In the genomic region with DNA sequence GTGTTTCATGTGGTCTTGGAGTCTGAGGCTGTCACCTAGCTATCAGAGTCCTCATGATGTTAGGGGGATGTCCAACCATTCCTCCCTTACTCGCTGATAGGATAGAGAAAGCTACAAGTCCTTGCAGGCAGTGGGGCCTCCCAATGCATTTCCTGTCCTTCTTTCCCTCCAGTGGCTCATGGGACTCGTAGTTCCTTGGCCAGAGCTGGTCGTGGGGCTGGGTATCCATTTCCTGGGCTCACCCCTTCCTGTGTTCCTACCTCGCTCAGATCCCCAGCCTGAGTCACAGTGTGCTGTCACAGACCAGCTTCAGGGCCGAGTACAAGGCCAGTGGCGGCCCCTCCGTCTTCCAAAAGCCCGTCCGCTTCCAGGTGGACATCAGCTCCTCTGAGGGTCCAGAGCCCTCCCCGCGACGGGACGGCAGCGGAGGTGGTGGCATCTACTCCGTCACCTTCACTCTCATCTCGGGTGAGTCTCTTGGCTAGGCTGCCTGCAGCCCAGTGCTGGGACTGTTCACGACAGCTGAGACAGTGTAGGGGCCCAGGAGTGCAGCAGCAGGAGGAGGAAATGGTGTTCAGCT, we compare ENCODE assay signal across 13 cellular contexts. TPM values are rescaled to one million over a fixed set of nuclear protein-coding genes. Genes with fewer than 3 reads are reported as not detected.
A peak's percentile ranks its signal among the peaks of the same experiment; 100 is the strongest.
DNase-seq lines count a peak whose midpoint lies in the region; ATAC-seq, FAIRE-seq and TF ChIP-seq lines count a peak whose summit lies in the region.
"Had no signal": no experiment of that assay in that cellular context is flagged by ENCODE, and none has a peak within 500 bp of the region (broad histone marks: within the 10 kb centered on the region; RNA-seq: fewer than 3 reads in every experiment).

No MANE protein-coding gene starts in this region.

- DNase-seq in GM12865 (ENCODE audit: low read depth) (peak; percentile 30), OCI-LY7 (ENCODE audit: low spot score) (no peak), H1 (ENCODE audit: low read depth in 1 of 2, low spot score in 2 of 2) (no peak), AG08395 (ENCODE audit: low spot score) (no peak)
- DNase-seq: GOT3 had no signal

- H3K4me3 ChIP-seq in GM12865 (ENCODE audit: low read depth, low read length) (no peak overlapping the region), OCI-LY7 (ENCODE audit: low read depth, low read length, poor library complexity, severe bottlenecking) (no peak overlapping the region), H1 (ENCODE audit: extremely low read depth in 1 of 4, insufficient read depth in 2 of 4, low read depth in 3 of 4, low read length in 4 of 4) (no peak overlapping the region)
- H3K4me3 ChIP-seq: smooth muscle cell, thoracic aorta, vagina had no signal

- H3K9me3 ChIP-seq in OCI-LY7 (ENCODE audit: low read length) (no peaks in the 10 kb centered on the region), H1 (ENCODE audit: insufficient read depth in 2 of 2, low read depth in 1 of 2, low read length in 1 of 2) (no peaks in the 10 kb centered on the region)
- H3K9me3 ChIP-seq: thoracic aorta, vagina had no signal

- H3K23me2 ChIP-seq in H1 (ENCODE audit: low read depth, low read length): peaks cover 2% of the 10 kb centered on the region; the same call in 1 of the 2 replicates

- no peak for ATAC-seq in HG03045 (IDR thresholded peaks at IDR 0.05; ENCODE audit: unreplicated experiment)
- ATAC-seq in GM21717 (IDR thresholded peaks at IDR 0.05; ENCODE audit: unreplicated experiment): no peak

- H2BK20ac ChIP-seq in H1 (ENCODE audit: low read length): no peak overlapping the region

- H2BK5ac ChIP-seq in H1 (ENCODE audit: low read depth, low read length): no peak overlapping the region

- no peak overlapping the region for H3K56ac ChIP-seq in H1 (replicated peaks; ENCODE audit: insufficient read length, low read depth, low read length)

- H3K79me2 ChIP-seq in OCI-LY7 (ENCODE audit: insufficient read depth, low read depth, low read length): no peaks in the 10 kb centered on the region
- no peaks in the 10 kb centered on the region for H3K79me2 ChIP-seq in H1 (ENCODE audit: control insufficient read depth in 1 of 2, insufficient read depth in 2 of 2, low read length in 2 of 2)

- H3K9me2 ChIP-seq in OCI-LY7 (ENCODE audit: insufficient read depth, low read length): no peaks in the 10 kb centered on the region

- H3K36me3 ChIP-seq in OCI-LY7 (ENCODE audit: insufficient read depth, low read length): peaks cover 44% of the 10 kb centered on the region
- H3K36me3 ChIP-seq in H1 (ENCODE audit: control insufficient read depth in 2 of 4, insufficient read depth in 4 of 4, low read length in 3 of 4): peaks cover 21 to 56% (median 42%) of the 10 kb centered on the region in 4 experiments
- H3K36me3 ChIP-seq: vagina had no signal

- H4K5ac ChIP-seq in H1 (ENCODE audit: insufficient read length, low read depth, low read length): no peak overlapping the region

- FAIRE-seq in H1 (lab: Jason Lieb, UNC): no peak

- H2BK12ac ChIP-seq in H1 (ENCODE audit: low read depth, low read length): no peak overlapping the region

- POLR2A ChIA-PET in OCI-LY7 (lab: Charles Lee) (interaction anchor here (0.7 kb wide), 1 partner anchor 55 kb away, joined by 3 read pairs; no protein-coding TSS in a partner anchor), H1 (lab: Charles Lee; ENCODE audit: partially characterized antibody) (interaction anchor here (0.7 to 1.8 kb wide), 12 partner anchors 8 to 101 kb away, joined by 3 to 6 read pairs (median 4); partner anchors contain the start of genes KMT5C, TMEM238 and UBE2S)

- H3K23ac ChIP-seq in H1 (ENCODE audit: insufficient read length): no peak overlapping the region

- H3K14ac ChIP-seq in H1 (ENCODE audit: insufficient read length): no peak overlapping the region

- no peak overlapping the region for H4K91ac ChIP-seq in H1 (replicated peaks; ENCODE audit: insufficient read length, low read length)

- H4K8ac ChIP-seq in H1 (ENCODE audit: extremely low read depth, insufficient read depth, low read length): no peak overlapping the region; the same call in none of the 2 replicates

- no peak overlapping the region for H3K4ac ChIP-seq in H1 (replicated peaks; ENCODE audit: insufficient read length, low read depth, low read length)

- H2AFZ ChIP-seq in OCI-LY7 (ENCODE audit: low read length): no peak overlapping the region
- H2AFZ ChIP-seq in H1 (ENCODE audit: low read length): no peak overlapping the region

- CTCF ChIA-PET in OCI-LY7 (lab: Charles Lee; ENCODE audit: unreplicated experiment): interaction anchor here (1.1 kb wide), 1 partner anchor 33 kb away, joined by 3 read pairs; no protein-coding TSS in a partner anchor
- CTCF ChIA-PET in H1 (lab: Charles Lee; ENCODE audit: partially characterized antibody): interaction anchor here (0.6 to 1.3 kb wide), 5 partner anchors 12 to 286 kb away, joined by 3 to 5 read pairs (median 3); no protein-coding TSS in a partner anchor

- H3K79me1 ChIP-seq in H1 (ENCODE audit: low read depth, low read length): no peaks in the 10 kb centered on the region; the same call in 1 of the 2 replicates

- no TSS peak for BruUV-seq in OCI-LY7 (replicated peaks; lab: Mats Ljungman, UMichigan)

- H3K27me3 ChIP-seq in H1 (replicated peaks in 1 of 4; ENCODE audit: control insufficient read depth in 3 of 4, extremely low read depth in 1 of 4, insufficient read depth in 3 of 4, low read length in 3 of 4): no peaks in the 10 kb centered on the region
- H3K27me3 ChIP-seq: vagina had no signal

- TF ChIP-seq POLR2A in H1 (IDR thresholded peaks at IDR 0.05; ENCODE audit: control extremely low read depth in 1 of 2, low read depth in 2 of 2, low read length in 2 of 2): no peak

- H3K4me2 ChIP-seq in OCI-LY7 (ENCODE audit: low read length): peak overlapping the region; percentile 66; the same call in 1 of the 2 replicates
- H3K4me2 ChIP-seq in H1 (ENCODE audit: insufficient read depth in 1 of 2, low read depth in 2 of 2, low read length in 2 of 2): no peak overlapping the region
- H3K4me2 ChIP-seq: smooth muscle cell had no signal

- H2AK5ac ChIP-seq in H1 (ENCODE audit: low read depth, low read length): no peak overlapping the region

- 0 out of 2 replicates have a peak overlapping the region, but pooled peaks have one; percentile 8 for H2BK15ac ChIP-seq in H1 (ENCODE audit: low read length)

- H3K4me1 ChIP-seq in OCI-LY7 (ENCODE audit: insufficient read depth, low read length, poor library complexity, severe bottlenecking) (peaks cover 70% of the 10 kb centered on the region), H1 (replicated peaks in 1 of 4; ENCODE audit: control insufficient read depth in 3 of 4, insufficient read depth in 4 of 4, low read length in 3 of 4) (peaks cover 0 to 8% (median 3%) of the 10 kb centered on the region in 4 experiments; a peak in 3 of 7 replicates)

- TF ChIP-seq EP300 in H1 (IDR thresholded peaks at IDR 0.05; ENCODE audit: borderline replicate concordance in 1 of 2, low read depth in 2 of 2, low read length in 2 of 2): no peak

- TF ChIP-seq CTCF in GM12865 (IDR thresholded peaks at IDR 0.05; ENCODE audit: insufficient read depth, low read depth, low read length, missing control alignments): no peak
- no peak for TF ChIP-seq CTCF in OCI-LY7 (conservative IDR thresholded peaks at IDR 0.05; ENCODE audit: low read length)
- no peak for TF ChIP-seq CTCF in H1 (IDR thresholded peaks at IDR 0.05; ENCODE audit: control extremely low read depth in 1 of 3, insufficient read depth in 1 of 3, low read depth in 1 of 3, low read length in 3 of 3)

- WGBS in H1 (ENCODE audit: extremely low coverage in 1 of 2, insufficient coverage in 1 of 2, insufficient read length in 1 of 2, insufficient replicate concordance in 2 of 2, low coverage in 1 of 2, low lambda C conversion rate in 2 of 2, missing lambda C conversion rate in 1 of 2), 2 experiments: 90% methylated on average over 15 of the region's 17 CpGs; no CpG with 5 or more reads in 1 of the 2 experiments

- no peaks in the 10 kb centered on the region for H4K20me1 ChIP-seq in OCI-LY7 (ENCODE audit: insufficient read depth, low read length)
- peaks cover 0 to 3% of the 10 kb centered on the region in 2 experiments for H4K20me1 ChIP-seq in H1 (replicated peaks in 1 of 2; ENCODE audit: control insufficient read depth in 1 of 2, insufficient read depth in 2 of 2, low read length in 2 of 2)

- no peak overlapping the region for H3K9ac ChIP-seq in H1 (replicated peaks in 1 of 4; ENCODE audit: extremely low read depth in 1 of 4, low read depth in 3 of 4, low read length in 3 of 4)

- peak overlapping the region; percentile 92 for H3K27ac ChIP-seq in OCI-LY7 (ENCODE audit: low read depth, low read length, poor library complexity, severe bottlenecking)
- no peak overlapping the region for H3K27ac ChIP-seq in H1 (ENCODE audit: low read depth, low read length)
- H3K27ac ChIP-seq: thoracic aorta, vagina had no signal

- no peak for TF ChIP-seq RAD21 in H1 (IDR thresholded peaks at IDR 0.05 in 1 of 2, conservative IDR thresholded peaks at IDR 0.05 in 1 of 2; ENCODE audit: low read depth in 2 of 2, low read length in 2 of 2)

- H2BK120ac ChIP-seq in H1 (replicated peaks; ENCODE audit: low read depth, low read length): no peak overlapping the region

- no peak overlapping the region for H3K18ac ChIP-seq in H1 (ENCODE audit: extremely low read depth, low read length)

- intact Hi-C loops in OCI-LY7 (cut with micrococcal nuclease; ENCODE audit: unreplicated experiment): no loop called here

RNA-seq across cellular contexts. Expression of gene TMEM150B, which starts 19.1 kb away (rescaled TPM):
- not detected in 2 replicates for total RNA-seq in OCI-LY7 (2014; rRNA removed; shearing (Covaris generic))
- total RNA-seq in OCI-LY7 (2022): not detected in 2 replicates
- total RNA-seq in H1 (2021; fragmentation: NEBNext Ultra II Directional; extraction: Animal tissue kit (Norgen Biotek cat#: 25700)): 0.88 and 0.91 TPM in 2 replicates
- 0.41 and 0.46 TPM in 2 replicates for polyA plus RNA-seq in H1 (2011; rRNA removed)
- polyA plus RNA-seq in H1 (2011; cell fraction: cytosol; rRNA removed): 0.39 TPM
- 0.27 TPM for polyA plus RNA-seq in H1 (2011; cell fraction: nucleus; rRNA removed)
- polyA plus RNA-seq in H1 (2012, experiment 1 of 2): 0.20 to 0.63 TPM (median 0.27 TPM) in 3 of 4 replicates, not detected in the other
- polyA plus RNA-seq in H1 (2012, experiment 2 of 2): 0.31 TPM
- 0.34 TPM for polyA plus RNA-seq in H1 (2013, experiment 1 of 2)
- 0.22 TPM for polyA plus RNA-seq in H1 (2013, experiment 2 of 2)
- polyA minus RNA-seq in H1 (2011; rRNA and poly(A)+ RNA removed): 0.35 TPM in 1 of 2 replicates, not detected in the other
- polyA minus RNA-seq in H1 (2011; cell fraction: cytosol; rRNA and poly(A)+ RNA removed): not detected
- not detected for polyA minus RNA-seq in H1 (2011; cell fraction: nucleus; rRNA and poly(A)+ RNA removed)
- total RNA-seq: activated naive CD4-positive, alpha-beta T cell treated with anti-CD3 and anti-CD28 coated beads for 36 hours; endothelial cell of umbilical vein; renal cortical epithelial cell; smooth muscle cell; vagina had no signal
- polyA plus RNA-seq: endothelial cell of umbilical vein, smooth muscle cell had no signal

RNA-seq across cellular contexts. Expression of gene BRSK1, which starts 22.3 kb away (rescaled TPM):
- 15.9 and 16.1 TPM in 2 replicates for total RNA-seq in OCI-LY7 (2014; rRNA removed; shearing (Covaris generic))
- 23.9 and 25.7 TPM in 2 replicates for total RNA-seq in OCI-LY7 (2022)
- total RNA-seq in H1 (2021; fragmentation: NEBNext Ultra II Directional; extraction: Animal tissue kit (Norgen Biotek cat#: 25700)): 32.7 and 33.6 TPM in 2 replicates
- 27.6 and 55.2 TPM in 2 replicates for polyA plus RNA-seq in H1 (2011; rRNA removed)
- 51.4 TPM for polyA plus RNA-seq in H1 (2011; cell fraction: cytosol; rRNA removed)
- polyA plus RNA-seq in H1 (2011; cell fraction: nucleus; rRNA removed): 281 TPM
- polyA plus RNA-seq in H1 (2012, experiment 1 of 2): 32.1 to 43.0 TPM (median 39.5 TPM) in 4 replicates
- polyA plus RNA-seq in H1 (2012, experiment 2 of 2): 19.0 TPM
- 19.6 TPM for polyA plus RNA-seq in H1 (2013, experiment 1 of 2)
- polyA plus RNA-seq in H1 (2013, experiment 2 of 2): 16.3 TPM
- polyA minus RNA-seq in H1 (2011; rRNA and poly(A)+ RNA removed): 10.9 and 17.1 TPM in 2 replicates
- 14.6 TPM for polyA minus RNA-seq in H1 (2011; cell fraction: cytosol; rRNA and poly(A)+ RNA removed)
- 30.8 TPM for polyA minus RNA-seq in H1 (2011; cell fraction: nucleus; rRNA and poly(A)+ RNA removed)

RNA-seq across cellular contexts. Expression of gene HSPBP1, which starts 26.2 kb away (rescaled TPM):
- 41.3 and 50.5 TPM in 2 replicates for total RNA-seq in OCI-LY7 (2014; rRNA removed; shearing (Covaris generic))
- 31.9 and 38.7 TPM in 2 replicates for total RNA-seq in OCI-LY7 (2022)
- total RNA-seq in H1 (2021; fragmentation: NEBNext Ultra II Directional; extraction: Animal tissue kit (Norgen Biotek cat#: 25700)): 63.4 and 68.8 TPM in 2 replicates
- 100 and 111 TPM in 2 replicates for polyA plus RNA-seq in H1 (2011; rRNA removed)
- 86.6 TPM for polyA plus RNA-seq in H1 (2011; cell fraction: cytosol; rRNA removed)
- 74.0 TPM for polyA plus RNA-seq in H1 (2011; cell fraction: nucleus; rRNA removed)
- 44.6 to 69.6 TPM (median 66.9 TPM) in 4 replicates for polyA plus RNA-seq in H1 (2012, experiment 1 of 2)
- polyA plus RNA-seq in H1 (2012, experiment 2 of 2): 84.2 TPM
- 34.0 TPM for polyA plus RNA-seq in H1 (2013, experiment 1 of 2)
- polyA plus RNA-seq in H1 (2013, experiment 2 of 2): 34.1 TPM
- polyA minus RNA-seq in H1 (2011; rRNA and poly(A)+ RNA removed): 16.1 and 17.2 TPM in 2 replicates
- 28.0 TPM for polyA minus RNA-seq in H1 (2011; cell fraction: cytosol; rRNA and poly(A)+ RNA removed)
- polyA minus RNA-seq in H1 (2011; cell fraction: nucleus; rRNA and poly(A)+ RNA removed): 21.6 TPM

RNA-seq across cellular contexts. Expression of gene KMT5C, which starts 33.6 kb away (rescaled TPM):
- total RNA-seq in OCI-LY7 (2014; rRNA removed; shearing (Covaris generic)): 21.2 and 22.8 TPM in 2 replicates
- 36.1 and 43.4 TPM in 2 replicates for total RNA-seq in OCI-LY7 (2022)
- total RNA-seq in H1 (2021; fragmentation: NEBNext Ultra II Directional; extraction: Animal tissue kit (Norgen Biotek cat#: 25700)): 31.5 and 33.4 TPM in 2 replicates
- 24.9 and 59.4 TPM in 2 replicates for polyA plus RNA-seq in H1 (2011; rRNA removed)
- 51.5 TPM for polyA plus RNA-seq in H1 (2011; cell fraction: cytosol; rRNA removed)
- polyA plus RNA-seq in H1 (2011; cell fraction: nucleus; rRNA removed): 148 TPM
- 23.9 to 39.0 TPM (median 36.7 TPM) in 4 replicates for polyA plus RNA-seq in H1 (2012, experiment 1 of 2)
- 19.9 TPM for polyA plus RNA-seq in H1 (2012, experiment 2 of 2)
- 19.6 TPM for polyA plus RNA-seq in H1 (2013, experiment 1 of 2)
- polyA plus RNA-seq in H1 (2013, experiment 2 of 2): 16.4 TPM
- polyA minus RNA-seq in H1 (2011; rRNA and poly(A)+ RNA removed): 11.4 and 23.8 TPM in 2 replicates
- 15.4 TPM for polyA minus RNA-seq in H1 (2011; cell fraction: cytosol; rRNA and poly(A)+ RNA removed)
- 45.0 TPM for polyA minus RNA-seq in H1 (2011; cell fraction: nucleus; rRNA and poly(A)+ RNA removed)

RNA-seq across cellular contexts. Expression of gene PPP6R1, which starts 47.3 kb away (rescaled TPM):
- 82.0 and 89.6 TPM in 2 replicates for total RNA-seq in OCI-LY7 (2014; rRNA removed; shearing (Covaris generic))
- total RNA-seq in OCI-LY7 (2022): 156 and 161 TPM in 2 replicates
- total RNA-seq in H1 (2021; fragmentation: NEBNext Ultra II Directional; extraction: Animal tissue kit (Norgen Biotek cat#: 25700)): 74.4 and 75.6 TPM in 2 replicates
- 36.4 and 52.5 TPM in 2 replicates for polyA plus RNA-seq in H1 (2011; rRNA removed)
- polyA plus RNA-seq in H1 (2011; cell fraction: cytosol; rRNA removed): 44.1 TPM
- 72.3 TPM for polyA plus RNA-seq in H1 (2011; cell fraction: nucleus; rRNA removed)
- 38.2 to 56.4 TPM (median 52.6 TPM) in 4 replicates for polyA plus RNA-seq in H1 (2012, experiment 1 of 2)
- polyA plus RNA-seq in H1 (2012, experiment 2 of 2): 46.1 TPM
- 34.4 TPM for polyA plus RNA-seq in H1 (2013, experiment 1 of 2)
- polyA plus RNA-seq in H1 (2013, experiment 2 of 2): 33.2 TPM
- 55.1 and 73.5 TPM in 2 replicates for polyA minus RNA-seq in H1 (2011; rRNA and poly(A)+ RNA removed)
- 62.7 TPM for polyA minus RNA-seq in H1 (2011; cell fraction: cytosol; rRNA and poly(A)+ RNA removed)
- polyA minus RNA-seq in H1 (2011; cell fraction: nucleus; rRNA and poly(A)+ RNA removed): 41.3 TPM
